ENCODE assay signal across 19 cellular contexts in the genomic region with DNA sequence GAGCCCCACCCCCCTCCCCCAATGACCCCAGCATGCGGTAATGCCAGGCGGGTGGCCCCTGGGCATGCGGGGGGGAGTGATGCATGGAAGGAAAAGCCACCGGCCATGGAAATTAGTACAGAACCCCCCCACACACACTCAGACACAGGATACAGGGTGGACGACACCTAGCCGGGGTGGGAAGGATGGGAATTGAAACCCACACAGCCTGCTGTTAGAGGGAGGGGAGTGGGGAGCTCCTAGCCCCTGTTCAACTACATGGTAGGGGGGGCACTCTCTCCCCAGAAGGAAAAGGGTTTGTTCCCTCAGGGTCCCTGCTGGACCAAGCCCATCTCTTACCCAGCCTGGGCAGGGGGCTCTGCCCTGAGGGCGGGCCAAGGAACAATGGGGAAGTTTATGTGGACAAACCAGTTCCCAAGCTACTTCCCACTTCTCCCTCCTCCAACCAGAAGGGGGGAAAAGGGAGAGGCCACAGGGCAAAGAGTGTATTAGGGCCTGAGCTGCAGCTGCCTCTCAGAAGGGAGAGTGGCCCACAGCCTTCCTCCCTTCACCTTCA. TPM values are rescaled to one million over a fixed set of nuclear protein-coding genes. Genes with fewer than 3 reads are reported as not detected.
DNase-seq lines count a peak whose midpoint lies in the region; ATAC-seq, FAIRE-seq and TF ChIP-seq lines count a peak whose summit lies in the region.
"Had no signal": no experiment of that assay in that cellular context is flagged by ENCODE, and none has a peak within 500 bp of the region (broad histone marks: within the 10 kb centered on the region; RNA-seq: fewer than 3 reads in every experiment).

No MANE protein-coding gene starts in this region.

- H3K9ac ChIP-seq in H1 (replicated peaks in 1 of 4; ENCODE audit: extremely low read depth in 1 of 4, low read depth in 3 of 4, low read length in 3 of 4) (no peak overlapping the region; a peak in 1 of 7 replicates), kidney (ENCODE audit: low read length in 2 of 2) (no peak overlapping the region)

- no peaks in the 10 kb centered on the region; the same call in none of the 2 replicates for H3K79me1 ChIP-seq in H1 (ENCODE audit: low read depth, low read length)

- peaks cover 5% of the 10 kb centered on the region for H3K4me1 ChIP-seq in cardiac muscle cell (ENCODE audit: low read depth)
- peaks cover 19% of the 10 kb centered on the region for H3K4me1 ChIP-seq in left ventricle myocardium inferior
- H3K4me1 ChIP-seq in H1 (replicated peaks in 1 of 4; ENCODE audit: control insufficient read depth in 3 of 4, insufficient read depth in 4 of 4, low read length in 3 of 4): peaks cover 0 to 12% (median 9%) of the 10 kb centered on the region in 4 experiments; a peak in 6 of 7 replicates
- H3K4me1 ChIP-seq in mucosa of descending colon (ENCODE audit: low read depth): peaks cover 19% of the 10 kb centered on the region
- peaks cover 6 to 10% of the 10 kb centered on the region in 2 donors for H3K4me1 ChIP-seq in kidney (ENCODE audit: control insufficient read depth in 1 of 2, insufficient read depth in 1 of 2, low read depth in 1 of 2, low read length in 2 of 2)

- H4K20me1 ChIP-seq in H1 (replicated peaks in 1 of 2; ENCODE audit: control insufficient read depth in 1 of 2, insufficient read depth in 2 of 2, low read length in 2 of 2): peaks cover 0 to 14% of the 10 kb centered on the region in 2 experiments

- H4K5ac ChIP-seq in H1 (ENCODE audit: insufficient read length, low read depth, low read length): no peak overlapping the region

- H3K14ac ChIP-seq in H1 (ENCODE audit: insufficient read length): no peak overlapping the region

- H3K27me3 ChIP-seq in cardiac muscle cell: no peaks in the 10 kb centered on the region
- H3K27me3 ChIP-seq in left ventricle myocardium inferior (ENCODE audit: low read depth): no peaks in the 10 kb centered on the region
- no peaks in the 10 kb centered on the region for H3K27me3 ChIP-seq in H1 (replicated peaks in 1 of 4; ENCODE audit: control insufficient read depth in 3 of 4, extremely low read depth in 1 of 4, insufficient read depth in 3 of 4, low read length in 3 of 4)
- H3K27me3 ChIP-seq: ascending aorta, right lobe of liver, testis had no signal

- H3K79me2 ChIP-seq in H1 (ENCODE audit: control insufficient read depth in 1 of 2, insufficient read depth in 2 of 2, low read length in 2 of 2): peaks cover 0 to 16% of the 10 kb centered on the region in 2 experiments; a peak in 1 of 4 replicates

- no peak for TF ChIP-seq RAD21 in H1 (IDR thresholded peaks at IDR 0.05 in 1 of 2, conservative IDR thresholded peaks at IDR 0.05 in 1 of 2; ENCODE audit: low read depth in 2 of 2, low read length in 2 of 2)

- H2BK12ac ChIP-seq in H1 (ENCODE audit: low read depth, low read length): no peak overlapping the region

- no peaks in the 10 kb centered on the region for H3K23me2 ChIP-seq in H1 (ENCODE audit: low read depth, low read length)

- H2BK20ac ChIP-seq in H1 (ENCODE audit: low read length): no peak overlapping the region

- peak overlapping the region; percentile 37 to 46; a peak in 3 of 4 replicates for H3K4me2 ChIP-seq in H1 (ENCODE audit: insufficient read depth in 1 of 2, low read depth in 2 of 2, low read length in 2 of 2)

- CTCF ChIA-PET in H1 (lab: Charles Lee; ENCODE audit: partially characterized antibody): interaction anchor here (0.6 to 2.2 kb wide), 8 partner anchors 12 to 171 kb away, joined by 3 to 8 read pairs (median 4); partner anchors contain the start of gene FAM171A2

- no peak overlapping the region for H3K56ac ChIP-seq in H1 (replicated peaks; ENCODE audit: insufficient read length, low read depth, low read length)

- no peak overlapping the region for H2AK5ac ChIP-seq in H1 (ENCODE audit: low read depth, low read length)

- H3K9me3 ChIP-seq in cardiac muscle cell (ENCODE audit: low read depth) (no peaks in the 10 kb centered on the region), left ventricle myocardium inferior (replicated peaks) (no peaks in the 10 kb centered on the region), H1 (ENCODE audit: insufficient read depth in 2 of 2, low read depth in 1 of 2, low read length in 1 of 2) (no peaks in the 10 kb centered on the region), mucosa of descending colon (no peaks in the 10 kb centered on the region), kidney (ENCODE audit: control insufficient read depth in 1 of 2, low read length in 2 of 2) (no peaks in the 10 kb centered on the region)
- H3K9me3 ChIP-seq: ascending aorta, right lobe of liver, testis had no signal

- no peak overlapping the region for H3K4ac ChIP-seq in H1 (replicated peaks; ENCODE audit: insufficient read length, low read depth, low read length)

- ATAC-seq in mucosa of descending colon (peak; percentile 86), GM19035 (IDR thresholded peaks at IDR 0.05; ENCODE audit: unreplicated experiment) (no peak), GM21526 (IDR thresholded peaks at IDR 0.05; ENCODE audit: low FRiP score, unreplicated experiment) (no peak), GM19023 (IDR thresholded peaks at IDR 0.05; ENCODE audit: unreplicated experiment) (no peak)
- ATAC-seq: activated CD4-positive, CD25-positive, alpha-beta regulatory T cell treated with anti-CD3 and anti-CD28 coated beads, Interleukin-2, amount 50 U/mL, for 24 hours; activated T-cell treated with anti-CD3 and anti-CD28 coated beads, Interleukin-2, amount 50 U/mL, for 72 hours had no signal

- no peak for DNase-seq in cardiac muscle cell (ENCODE audit: low read depth in 1 of 2, low spot score in 1 of 2)
- DNase-seq in left ventricle myocardium inferior: no peak
- peak; percentile 44 to 69 for DNase-seq in H1 (ENCODE audit: low read depth in 1 of 2, low spot score in 2 of 2)
- DNase-seq in mucosa of descending colon: peak in 2 of 3 donors; percentile 55 to 70
- DNase-seq in kidney: no peak
- DNase-seq: activated T-cell treated with anti-CD3 and anti-CD28 coated beads, Interleukin-2, amount 50 U/mL, for 72 hours; GOT3; hippocampal formation; NCI-H1930; right lobe of liver; testis had no signal

- no peak overlapping the region for H2AFZ ChIP-seq in H1 (ENCODE audit: low read length)

- no peak overlapping the region for H3K23ac ChIP-seq in H1 (ENCODE audit: insufficient read length)

- H3K18ac ChIP-seq in H1 (ENCODE audit: extremely low read depth, low read length): no peak overlapping the region; the same call in 1 of the 2 replicates

- H2BK120ac ChIP-seq in H1 (replicated peaks; ENCODE audit: low read depth, low read length): no peak overlapping the region

- no peak overlapping the region for H4K91ac ChIP-seq in H1 (replicated peaks; ENCODE audit: insufficient read length, low read length)

- WGBS in H1 (ENCODE audit: extremely low coverage in 1 of 2, insufficient coverage in 1 of 2, insufficient read length in 1 of 2, insufficient replicate concordance in 2 of 2, low coverage in 1 of 2, low lambda C conversion rate in 2 of 2, missing lambda C conversion rate in 1 of 2), 2 experiments: 67% methylated on average over 3 of the region's 7 CpGs; no CpG with 5 or more reads in 1 of the 2 experiments

- POLR2A ChIA-PET in H1 (lab: Charles Lee; ENCODE audit: partially characterized antibody): interaction anchor here (0.7 to 4.4 kb wide), 16 partner anchors 12 to 178 kb away, joined by 3 to 16 read pairs (median 4); partner anchors contain the start of genes GRN and SLC25A39

- FAIRE-seq in H1 (lab: Jason Lieb, UNC): peak; percentile 55
- no peak for FAIRE-seq in kidney (lab: Jason Lieb, UNC)
- FAIRE-seq: D721Med, GM19239 had no signal

- H3K27ac ChIP-seq in cardiac muscle cell (peak overlapping the region; percentile 49), left ventricle myocardium inferior (replicated peaks) (no peak overlapping the region), H1 (ENCODE audit: low read depth, low read length) (no peak overlapping the region), kidney (ENCODE audit: low read depth in 2 of 2, low read length in 2 of 2) (no peak overlapping the region)
- H3K27ac ChIP-seq: ascending aorta, right lobe of liver, testis had no signal

- H3K4me3 ChIP-seq in cardiac muscle cell: no peak overlapping the region
- H3K4me3 ChIP-seq in left ventricle myocardium inferior: no peak overlapping the region
- H3K4me3 ChIP-seq in H1 (ENCODE audit: extremely low read depth in 1 of 4, insufficient read depth in 2 of 4, low read depth in 3 of 4, low read length in 4 of 4): peak overlapping the region in 3 of 4 experiments; percentile 23 to 28 (median 28); a peak in 3 of 8 replicates
- H3K4me3 ChIP-seq in mucosa of descending colon: no peak overlapping the region
- H3K4me3 ChIP-seq in kidney (ENCODE audit: low read length in 2 of 2): no peak overlapping the region
- H3K4me3 ChIP-seq: ascending aorta, right lobe of liver, testis had no signal

- TF ChIP-seq POLR2A in H1 (IDR thresholded peaks at IDR 0.05; ENCODE audit: control extremely low read depth in 1 of 2, low read depth in 2 of 2, low read length in 2 of 2): peak in 1 of 2 experiments; percentile 68; a peak in 1 of 3 replicates

- no peak overlapping the region for H2BK15ac ChIP-seq in H1 (ENCODE audit: low read length)

- H3K36me3 ChIP-seq in cardiac muscle cell: peaks cover 27% of the 10 kb centered on the region
- H3K36me3 ChIP-seq in left ventricle myocardium inferior: peaks cover 73% of the 10 kb centered on the region
- peaks cover 22 to 44% (median 28%) of the 10 kb centered on the region in 4 experiments for H3K36me3 ChIP-seq in H1 (ENCODE audit: control insufficient read depth in 2 of 4, insufficient read depth in 4 of 4, low read length in 3 of 4)
- peaks cover 4% of the 10 kb centered on the region for H3K36me3 ChIP-seq in mucosa of descending colon (ENCODE audit: low read depth)
- H3K36me3 ChIP-seq in kidney (ENCODE audit: control insufficient read depth in 1 of 2, insufficient read depth in 2 of 2, low read length in 2 of 2): peaks cover 23 to 32% of the 10 kb centered on the region in 2 donors

- H4K8ac ChIP-seq in H1 (ENCODE audit: extremely low read depth, insufficient read depth, low read length): no peak overlapping the region; the same call in 1 of the 2 replicates

- TF ChIP-seq CTCF in cardiac muscle cell (IDR thresholded peaks at IDR 0.05; ENCODE audit: low read depth, low read length) (no peak), left ventricle myocardium inferior (IDR thresholded peaks at IDR 0.05; ENCODE audit: borderline replicate concordance) (no peak), H1 (IDR thresholded peaks at IDR 0.05; ENCODE audit: control extremely low read depth in 1 of 3, insufficient read depth in 1 of 3, low read depth in 1 of 3, low read length in 3 of 3) (no peak), mucosa of descending colon (IDR thresholded peaks at IDR 0.05) (no peak), kidney (IDR thresholded peaks at IDR 0.05; ENCODE audit: borderline replicate concordance, extremely low read depth, insufficient read depth) (no peak)

- 0 out of 2 replicates have a peak overlapping the region, but pooled peaks have one; percentile 3 for H2BK5ac ChIP-seq in H1 (ENCODE audit: low read depth, low read length)

- TF ChIP-seq EP300 in H1 (IDR thresholded peaks at IDR 0.05; ENCODE audit: borderline replicate concordance in 1 of 2, low read depth in 2 of 2, low read length in 2 of 2): no peak

- intact Hi-C loops in left ventricle myocardium inferior (cut with micrococcal nuclease) (no loop called here), mucosa of descending colon (cut with DNase I, micrococcal nuclease) (no loop called here), kidney (cut with DNase I) (no loop called here)

RNA-seq across cellular contexts. Expression of gene TMUB2, which starts 5.2 kb away (rescaled TPM):
- total RNA-seq in cardiac muscle cell: 31.3 and 43.9 TPM in 2 replicates
- polyA plus RNA-seq in cardiac muscle cell: 40.5 and 50.7 TPM in 2 replicates
- 20.9 TPM for total RNA-seq in left ventricle myocardium inferior
- total RNA-seq in H1 (2021; fragmentation: NEBNext Ultra II Directional; extraction: Animal tissue kit (Norgen Biotek cat#: 25700)): 15.7 and 18.5 TPM in 2 replicates
- polyA plus RNA-seq in H1 (2011; rRNA removed): 30.5 and 34.7 TPM in 2 replicates
- polyA plus RNA-seq in H1 (2011; cell fraction: cytosol; rRNA removed): 35.0 TPM
- polyA plus RNA-seq in H1 (2011; cell fraction: nucleus; rRNA removed): 123 TPM
- 20.5 to 27.2 TPM (median 24.5 TPM) in 4 replicates for polyA plus RNA-seq in H1 (2012, experiment 1 of 2)
- 25.0 TPM for polyA plus RNA-seq in H1 (2012, experiment 2 of 2)
- 20.5 TPM for polyA plus RNA-seq in H1 (2013, experiment 1 of 2)
- polyA plus RNA-seq in H1 (2013, experiment 2 of 2): 20.9 TPM
- 17.9 and 21.7 TPM in 2 replicates for polyA minus RNA-seq in H1 (2011; rRNA and poly(A)+ RNA removed)
- 10.3 TPM for polyA minus RNA-seq in H1 (2011; cell fraction: cytosol; rRNA and poly(A)+ RNA removed)
- polyA minus RNA-seq in H1 (2011; cell fraction: nucleus; rRNA and poly(A)+ RNA removed): 18.4 TPM
- total RNA-seq in mucosa of descending colon: 10 to 100 TPM; 47.2 to 58.6 (median 49.1) TPM
- 37.7 TPM for total RNA-seq in kidney
- 39.2 TPM for polyA plus RNA-seq in kidney (ENCODE audit: insufficient read depth, low read depth, low replicate concordance)

RNA-seq across cellular contexts. Expression of gene ATXN7L3, which starts 7.7 kb away (rescaled TPM):
- total RNA-seq in cardiac muscle cell (79.0 and 91.0 TPM in 2 replicates), left ventricle myocardium inferior (28.7 TPM), mucosa of descending colon (10 to 100 TPM; 86.8 to 96.4 (median 89.0) TPM), kidney (64.8 TPM)
- polyA plus RNA-seq in cardiac muscle cell (24.7 and 31.4 TPM in 2 replicates), H1 (2011; rRNA removed) (53.7 and 72.5 TPM in 2 replicates), kidney (ENCODE audit: insufficient read depth, low read depth, low replicate concordance) (20.0 TPM)
- 103 and 106 TPM in 2 replicates for total RNA-seq in H1 (2021; fragmentation: NEBNext Ultra II Directional; extraction: Animal tissue kit (Norgen Biotek cat#: 25700))
- polyA plus RNA-seq in H1 (2011; cell fraction: cytosol; rRNA removed): 64.5 TPM
- polyA plus RNA-seq in H1 (2011; cell fraction: nucleus; rRNA removed): 132 TPM
- 47.6 to 71.4 TPM (median 64.4 TPM) in 4 replicates for polyA plus RNA-seq in H1 (2012, experiment 1 of 2)
- 60.9 TPM for polyA plus RNA-seq in H1 (2012, experiment 2 of 2)
- 50.8 TPM for polyA plus RNA-seq in H1 (2013, experiment 1 of 2)
- polyA plus RNA-seq in H1 (2013, experiment 2 of 2): 46.4 TPM
- polyA minus RNA-seq in H1 (2011; rRNA and poly(A)+ RNA removed): 51.4 and 62.5 TPM in 2 replicates
- polyA minus RNA-seq in H1 (2011; cell fraction: cytosol; rRNA and poly(A)+ RNA removed): 36.7 TPM
- 68.0 TPM for polyA minus RNA-seq in H1 (2011; cell fraction: nucleus; rRNA and poly(A)+ RNA removed)

RNA-seq across cellular contexts. Expression of gene ASB16, which starts 21.5 kb away (rescaled TPM):
- total RNA-seq in cardiac muscle cell: 3.1 and 6.4 TPM in 2 replicates
- 5.5 and 6.4 TPM in 2 replicates for polyA plus RNA-seq in cardiac muscle cell
- total RNA-seq in left ventricle myocardium inferior: 12.9 TPM
- 0.19 TPM in 1 of 2 replicates, not detected in the other for total RNA-seq in H1 (2021; fragmentation: NEBNext Ultra II Directional; extraction: Animal tissue kit (Norgen Biotek cat#: 25700))
- polyA plus RNA-seq in H1 (2011; rRNA removed): 0.05 and 0.09 TPM in 2 replicates
- 0.05 TPM for polyA plus RNA-seq in H1 (2011; cell fraction: cytosol; rRNA removed)
- polyA plus RNA-seq in H1 (2011; cell fraction: nucleus; rRNA removed): 0.17 TPM
- 1.7 to 2.5 TPM (median 2.3 TPM) in 4 replicates for polyA plus RNA-seq in H1 (2012, experiment 1 of 2)
- 0.79 TPM for polyA plus RNA-seq in H1 (2012, experiment 2 of 2)
- 0.06 TPM for polyA plus RNA-seq in H1 (2013, experiment 1 of 2)
- 0.04 TPM for polyA plus RNA-seq in H1 (2013, experiment 2 of 2)
- 0.10 TPM in 1 of 2 replicates, not detected in the other for polyA minus RNA-seq in H1 (2011; rRNA and poly(A)+ RNA removed)
- polyA minus RNA-seq in H1 (2011; cell fraction: cytosol; rRNA and poly(A)+ RNA removed): not detected
- polyA minus RNA-seq in H1 (2011; cell fraction: nucleus; rRNA and poly(A)+ RNA removed): not detected
- 1 to 10 TPM in 1 of 3 donors, under 1 TPM in 1, not detected in 1; 0.29 to 1.7 TPM for total RNA-seq in mucosa of descending colon
- 0.25 TPM for total RNA-seq in kidney
- 0.90 TPM for polyA plus RNA-seq in kidney (ENCODE audit: insufficient read depth, low read depth, low replicate concordance)
- total RNA-seq: ascending aorta had no signal
- polyA plus RNA-seq: IgD-negative memory B cell had no signal

RNA-seq across cellular contexts. Expression of gene UBTF, which starts 27.5 kb away (rescaled TPM):
- total RNA-seq in cardiac muscle cell: 70.6 and 75.0 TPM in 2 replicates
- polyA plus RNA-seq in cardiac muscle cell: 51.1 and 52.1 TPM in 2 replicates
- total RNA-seq in left ventricle myocardium inferior: 53.9 TPM
- 102 and 106 TPM in 2 replicates for total RNA-seq in H1 (2021; fragmentation: NEBNext Ultra II Directional; extraction: Animal tissue kit (Norgen Biotek cat#: 25700))
- polyA plus RNA-seq in H1 (2011; rRNA removed): 14.7 and 18.0 TPM in 2 replicates
- polyA plus RNA-seq in H1 (2011; cell fraction: cytosol; rRNA removed): 31.4 TPM
- 55.2 TPM for polyA plus RNA-seq in H1 (2011; cell fraction: nucleus; rRNA removed)
- polyA plus RNA-seq in H1 (2012, experiment 1 of 2): 66.1 to 73.3 TPM (median 70.8 TPM) in 4 replicates
- 36.4 TPM for polyA plus RNA-seq in H1 (2012, experiment 2 of 2)
- polyA plus RNA-seq in H1 (2013, experiment 1 of 2): 64.9 TPM
- polyA plus RNA-seq in H1 (2013, experiment 2 of 2): 63.5 TPM
- polyA minus RNA-seq in H1 (2011; rRNA and poly(A)+ RNA removed): 24.9 and 28.4 TPM in 2 replicates
- polyA minus RNA-seq in H1 (2011; cell fraction: cytosol; rRNA and poly(A)+ RNA removed): 30.1 TPM
- 42.4 TPM for polyA minus RNA-seq in H1 (2011; cell fraction: nucleus; rRNA and poly(A)+ RNA removed)
- 10 to 100 TPM; 68.6 to 88.4 (median 73.4) TPM for total RNA-seq in mucosa of descending colon
- total RNA-seq in kidney: 98.8 TPM
- 46.1 TPM for polyA plus RNA-seq in kidney (ENCODE audit: insufficient read depth, low read depth, low replicate concordance)

RNA-seq across cellular contexts. Expression of gene HROB, which starts 50.3 kb away (rescaled TPM):
- total RNA-seq in cardiac muscle cell (3.6 and 9.6 TPM in 2 replicates), left ventricle myocardium inferior (0.27 TPM), mucosa of descending colon (1 to 10 TPM; 1.5 to 3.0 (median 1.8) TPM), kidney (0.88 TPM)
- polyA plus RNA-seq in cardiac muscle cell (7.8 and 15.6 TPM in 2 replicates), H1 (2011; rRNA removed) (21.6 and 24.1 TPM in 2 replicates), kidney (ENCODE audit: insufficient read depth, low read depth, low replicate concordance) (0.17 TPM)
- total RNA-seq in H1 (2021; fragmentation: NEBNext Ultra II Directional; extraction: Animal tissue kit (Norgen Biotek cat#: 25700)): 18.8 and 19.4 TPM in 2 replicates
- polyA plus RNA-seq in H1 (2011; cell fraction: cytosol; rRNA removed): 17.5 TPM
- polyA plus RNA-seq in H1 (2011; cell fraction: nucleus; rRNA removed): 32.1 TPM
- 16.3 to 20.8 TPM (median 17.6 TPM) in 4 replicates for polyA plus RNA-seq in H1 (2012, experiment 1 of 2)
- 16.8 TPM for polyA plus RNA-seq in H1 (2012, experiment 2 of 2)
- polyA plus RNA-seq in H1 (2013, experiment 1 of 2): 10.8 TPM
- 10.3 TPM for polyA plus RNA-seq in H1 (2013, experiment 2 of 2)
- polyA minus RNA-seq in H1 (2011; rRNA and poly(A)+ RNA removed): 35.7 and 36.8 TPM in 2 replicates
- 17.8 TPM for polyA minus RNA-seq in H1 (2011; cell fraction: cytosol; rRNA and poly(A)+ RNA removed)
- 18.6 TPM for polyA minus RNA-seq in H1 (2011; cell fraction: nucleus; rRNA and poly(A)+ RNA removed)
- total RNA-seq: ascending aorta had no signal

Comparison
In these comparisons a context has a peak if more than half of its experiments do, and no peak if none do; other contexts are left out.
1. DNase-seq: peak in H1 (2 of 2) and mucosa of descending colon (2 of 3); none in cardiac muscle cell (0 of 2), left ventricle myocardium inferior (single experiment) and kidney (single experiment).
2. H3K4me3 ChIP-seq: peak in H1 (3 of 4); none in cardiac muscle cell (single experiment), left ventricle myocardium inferior (single experiment), mucosa of descending colon (single experiment) and kidney (0 of 2).